In genomic region chr7:17123020-17123419, GRCh38 we compare ENCODE assay signal across 10 cellular contexts.
A peak's percentile ranks its signal among the peaks of the same experiment; 100 is the strongest.
DNase-seq lines count a peak whose midpoint lies in the region; ATAC-seq lines count a peak whose summit lies in the region.
"Had no signal": no experiment of that assay in that cellular context is flagged by ENCODE, and none has a peak within 500 bp of the region (broad histone marks: within the 10 kb centered on the region; RNA-seq: fewer than 3 reads in every experiment).

No MANE protein-coding gene starts in this region.

- peak; percentile 78 for DNase-seq in KBM-7
- DNase-seq in NCI-H774 (lab: John Stamatoyannopoulos, UW) = no peak
- DNase-seq in activated CD4-positive, alpha-beta T cell treated with anti-CD3 and anti-CD28 coated beads, Interleukin-2, amount 10 ng/mL, durations not matched to agents 7 days and 5 days = no peak
- DNase-seq in activated CD4-positive, alpha-beta memory T cell treated with anti-CD3 and anti-CD28 coated beads for 36 hours = no peak
- DNase-seq in T-helper 2 cell = no peak
- DNase-seq: CD4-positive, CD25-positive, alpha-beta regulatory T cell had no signal

- peak overlapping the region; percentile 65 for H2AFZ ChIP-seq in ACC112 (ENCODE audit: low read length, unreplicated experiment)

- peaks cover 13% of the 10 kb centered on the region for H3K4me1 ChIP-seq in ACC112 (ENCODE audit: control insufficient read depth, insufficient read depth, low read length, unreplicated experiment)

- intact Hi-C loops in dendritic cell treated with granulocyte-macrophage colony-stimulating factor and Interleukin-4, amounts not matched to agents 40 ng/mL and 50 ng/mL, for 4 days (cut with micrococcal nuclease) = loop anchor here (2.0 kb wide), 1 partner anchor 20 kb away; no protein-coding TSS in a partner anchor
- intact Hi-C loops in activated CD4-positive, alpha-beta memory T cell treated with anti-CD3 and anti-CD28 coated beads for 36 hours (cut with micrococcal nuclease) = no loop called here

- no peaks in the 10 kb centered on the region for H3K9me3 Mint-ChIP-seq in dendritic cell treated with granulocyte-macrophage colony-stimulating factor and Interleukin-4, amounts not matched to agents 40 ng/mL and 50 ng/mL, for 4 days
- peaks cover 2% of the 10 kb centered on the region for H3K9me3 Mint-ChIP-seq in activated CD4-positive, alpha-beta T cell treated with anti-CD3 and anti-CD28 coated beads, Interleukin-2, amount 10 ng/mL, durations not matched to agents 7 days and 5 days
- no peaks in the 10 kb centered on the region for H3K9me3 Mint-ChIP-seq in activated CD4-positive, alpha-beta memory T cell treated with anti-CD3 and anti-CD28 coated beads for 36 hours
- H3K9me3 Mint-ChIP-seq: T-helper 1 cell treated with Interleukin-12 subunit alpha and Interleukin-12 subunit beta and Interleukin-4 antibody, amounts not matched to agents 30 μg/mL and 1 μg/mL, for 36 hours had no signal

- in situ Hi-C loops in KBM-7 (cut with MboI; ENCODE audit: low pct_unique_long_range_greater_than_20kb, low sequenced_read_pairs) = no loop called here

- H3K4me3 Mint-ChIP-seq in dendritic cell treated with granulocyte-macrophage colony-stimulating factor and Interleukin-4, amounts not matched to agents 40 ng/mL and 50 ng/mL, for 4 days = no peak overlapping the region
- no peak overlapping the region for H3K4me3 Mint-ChIP-seq in activated CD4-positive, alpha-beta T cell treated with anti-CD3 and anti-CD28 coated beads, Interleukin-2, amount 10 ng/mL, durations not matched to agents 7 days and 5 days
- no peak overlapping the region for H3K4me3 Mint-ChIP-seq in activated CD4-positive, alpha-beta memory T cell treated with anti-CD3 and anti-CD28 coated beads for 36 hours
- H3K4me3 Mint-ChIP-seq: CD4-positive, CD25-positive, alpha-beta regulatory T cell; T-helper 1 cell treated with Interleukin-12 subunit alpha and Interleukin-12 subunit beta and Interleukin-4 antibody, amounts not matched to agents 30 μg/mL and 1 μg/mL, for 36 hours had no signal

- no peaks in the 10 kb centered on the region for H3K27me3 ChIP-seq in ACC112 (ENCODE audit: insufficient read depth, low read length)

- H3K27ac Mint-ChIP-seq in dendritic cell treated with granulocyte-macrophage colony-stimulating factor and Interleukin-4, amounts not matched to agents 40 ng/mL and 50 ng/mL, for 4 days = peak overlapping the region; percentile 76
- H3K27ac Mint-ChIP-seq in activated CD4-positive, alpha-beta T cell treated with anti-CD3 and anti-CD28 coated beads, Interleukin-2, amount 10 ng/mL, durations not matched to agents 7 days and 5 days = no peak overlapping the region
- no peak overlapping the region for H3K27ac Mint-ChIP-seq in activated CD4-positive, alpha-beta memory T cell treated with anti-CD3 and anti-CD28 coated beads for 36 hours
- H3K27ac Mint-ChIP-seq: CD4-positive, CD25-positive, alpha-beta regulatory T cell; T-helper 1 cell treated with Interleukin-12 subunit alpha and Interleukin-12 subunit beta and Interleukin-4 antibody, amounts not matched to agents 30 μg/mL and 1 μg/mL, for 36 hours had no signal

- peak; percentile 35 for ATAC-seq in GM19455 (IDR thresholded peaks at IDR 0.05; ENCODE audit: unreplicated experiment)

- CTCF ChIA-PET in activated CD4-positive, alpha-beta T cell treated with anti-CD3 and anti-CD28 coated beads, Interleukin-2, amount 10 ng/mL, durations not matched to agents 7 days and 5 days (lab: Charles Lee) = no interaction called here
- CTCF ChIA-PET in activated CD4-positive, alpha-beta memory T cell treated with anti-CD3 and anti-CD28 coated beads for 36 hours (lab: Charles Lee) = no interaction called here

- no peaks in the 10 kb centered on the region for H3K27me3 Mint-ChIP-seq in dendritic cell treated with granulocyte-macrophage colony-stimulating factor and Interleukin-4, amounts not matched to agents 40 ng/mL and 50 ng/mL, for 4 days
- H3K27me3 Mint-ChIP-seq in activated CD4-positive, alpha-beta T cell treated with anti-CD3 and anti-CD28 coated beads, Interleukin-2, amount 10 ng/mL, durations not matched to agents 7 days and 5 days = no peaks in the 10 kb centered on the region
- no peaks in the 10 kb centered on the region for H3K27me3 Mint-ChIP-seq in activated CD4-positive, alpha-beta memory T cell treated with anti-CD3 and anti-CD28 coated beads for 36 hours
- H3K27me3 Mint-ChIP-seq: CD4-positive, CD25-positive, alpha-beta regulatory T cell had no signal

- POLR2A ChIA-PET in activated CD4-positive, alpha-beta T cell treated with anti-CD3 and anti-CD28 coated beads, Interleukin-2, amount 10 ng/mL, durations not matched to agents 7 days and 5 days (lab: Charles Lee) = no interaction called here
- POLR2A ChIA-PET in activated CD4-positive, alpha-beta memory T cell treated with anti-CD3 and anti-CD28 coated beads for 36 hours (lab: Charles Lee) = no interaction called here

- no peaks in the 10 kb centered on the region for H3K36me3 ChIP-seq in ACC112 (ENCODE audit: insufficient read depth, low read length)

- H3K36me3 Mint-ChIP-seq in dendritic cell treated with granulocyte-macrophage colony-stimulating factor and Interleukin-4, amounts not matched to agents 40 ng/mL and 50 ng/mL, for 4 days (ENCODE audit: low read depth) = no peaks in the 10 kb centered on the region
- peaks cover 5% of the 10 kb centered on the region for H3K36me3 Mint-ChIP-seq in activated CD4-positive, alpha-beta T cell treated with anti-CD3 and anti-CD28 coated beads, Interleukin-2, amount 10 ng/mL, durations not matched to agents 7 days and 5 days (ENCODE audit: low read depth)
- H3K36me3 Mint-ChIP-seq in activated CD4-positive, alpha-beta memory T cell treated with anti-CD3 and anti-CD28 coated beads for 36 hours = no peaks in the 10 kb centered on the region
- H3K36me3 Mint-ChIP-seq: CD4-positive, CD25-positive, alpha-beta regulatory T cell had no signal

- H3K4me3 ChIP-seq in ACC112 (ENCODE audit: low read depth, low read length) = peak overlapping the region; percentile 19; the same call in 1 of the 2 replicates

- peaks cover 49% of the 10 kb centered on the region for H3K4me1 Mint-ChIP-seq in dendritic cell treated with granulocyte-macrophage colony-stimulating factor and Interleukin-4, amounts not matched to agents 40 ng/mL and 50 ng/mL, for 4 days (ENCODE audit: low read depth)
- peaks cover 23% of the 10 kb centered on the region for H3K4me1 Mint-ChIP-seq in activated CD4-positive, alpha-beta T cell treated with anti-CD3 and anti-CD28 coated beads, Interleukin-2, amount 10 ng/mL, durations not matched to agents 7 days and 5 days
- peaks cover 28% of the 10 kb centered on the region for H3K4me1 Mint-ChIP-seq in activated CD4-positive, alpha-beta memory T cell treated with anti-CD3 and anti-CD28 coated beads for 36 hours (ENCODE audit: low read depth)

- H3K79me2 ChIP-seq in ACC112 (ENCODE audit: control insufficient read depth, insufficient read depth, low read length, unreplicated experiment) = no peaks in the 10 kb centered on the region

- peak overlapping the region; percentile 50 for H3K27ac ChIP-seq in ACC112 (ENCODE audit: low read depth, low read length)
